ENCODE assay signal across 14 cellular contexts in genomic region chr14:55274144-55274543, GRCh38. TPM values are rescaled to one million over a fixed set of nuclear protein-coding genes. Genes with fewer than 3 reads are reported as not detected.
DNase-seq lines count a peak whose midpoint lies in the region; ATAC-seq and TF ChIP-seq lines count a peak whose summit lies in the region.
"Had no signal": no experiment of that assay in that cellular context is flagged by ENCODE, and none has a peak within 500 bp of the region (broad histone marks: within the 10 kb centered on the region; RNA-seq: fewer than 3 reads in every experiment).

No MANE protein-coding gene starts in this region.

- H3K9me3 Mint-ChIP-seq in activated T-helper 17 cell treated with anti-CD3 and anti-CD28 coated beads, Interleukin-2, amount 50 U/mL, for 72 hours = no peaks in the 10 kb centered on the region
- no peaks in the 10 kb centered on the region for H3K9me3 Mint-ChIP-seq in immature natural killer cell
- H3K9me3 Mint-ChIP-seq: stimulated activated effector memory CD8-positive, alpha-beta T cell treated with anti-CD3 and anti-CD28 coated beads, Interleukin-12 subunit alpha, Interleukin-12 subunit beta, amount 100 ng/mL, for 72 hours had no signal

- H3K27me3 ChIP-seq in cardiac muscle cell (no peaks in the 10 kb centered on the region), thoracic aorta (replicated peaks; ENCODE audit: insufficient read depth) (no peaks in the 10 kb centered on the region)
- H3K27me3 ChIP-seq: adrenal gland had no signal

- no peak for TF ChIP-seq CTCF in cardiac muscle cell (IDR thresholded peaks at IDR 0.05; ENCODE audit: low read depth, low read length)
- no peak for TF ChIP-seq CTCF in thoracic aorta (IDR thresholded peaks at IDR 0.05)

- DNase-seq in cardiac muscle cell (ENCODE audit: low read depth in 1 of 2, low spot score in 1 of 2) (no peak), cardiac septum (ENCODE audit: low spot score) (no peak), immature natural killer cell (no peak), thoracic aorta (ENCODE audit: low spot score) (no peak), NCI-H748 (lab: John Stamatoyannopoulos, UW; ENCODE audit: unreplicated experiment) (no peak), NCI-H1436 (lab: John Stamatoyannopoulos, UW) (no peak)
- no peak for DNase-seq in activated T-cell treated with anti-CD3 and anti-CD28 coated beads, Interleukin-2, amount 50 U/mL, for 1 hour
- DNase-seq: adrenal gland, DMS79, NCI-H510A treated with DMSO at 0.1 percent for 48 hours, occipital lobe, WERI-Rb-1 had no signal

- peak overlapping the region; percentile 89 for H3K4me3 Mint-ChIP-seq in activated T-helper 17 cell treated with anti-CD3 and anti-CD28 coated beads, Interleukin-2, amount 50 U/mL, for 72 hours
- no peak overlapping the region for H3K4me3 Mint-ChIP-seq in immature natural killer cell
- H3K4me3 Mint-ChIP-seq: stimulated activated effector memory CD8-positive, alpha-beta T cell treated with anti-CD3 and anti-CD28 coated beads, Interleukin-12 subunit alpha, Interleukin-12 subunit beta, amount 100 ng/mL, for 72 hours had no signal

- intact Hi-C loops in cardiac septum (cut with DNase I) = loop anchor here (10.0 kb wide), 1 partner anchor 311 kb away; the partner anchor contains the start of gene KTN1

- H3K36me3 ChIP-seq in cardiac muscle cell (no peaks in the 10 kb centered on the region), thoracic aorta (no peaks in the 10 kb centered on the region)
- H3K36me3 ChIP-seq: adrenal gland had no signal

- H3K27ac ChIP-seq in cardiac muscle cell = peak overlapping the region; percentile 16
- peak overlapping the region in 1 of 2 donors; percentile 21 for H3K27ac ChIP-seq in thoracic aorta
- H3K27ac ChIP-seq: WERI-Rb-1 had no signal

- no peaks in the 10 kb centered on the region for H3K36me3 Mint-ChIP-seq in activated T-helper 17 cell treated with anti-CD3 and anti-CD28 coated beads, Interleukin-2, amount 50 U/mL, for 72 hours (ENCODE audit: low read depth)
- no peaks in the 10 kb centered on the region for H3K36me3 Mint-ChIP-seq in immature natural killer cell

- H3K27me3 Mint-ChIP-seq in activated T-helper 17 cell treated with anti-CD3 and anti-CD28 coated beads, Interleukin-2, amount 50 U/mL, for 72 hours = no peaks in the 10 kb centered on the region
- H3K27me3 Mint-ChIP-seq in immature natural killer cell (ENCODE audit: low read depth in 3 of 3) = peaks cover 6 to 12% (median 10%) of the 10 kb centered on the region in 3 donors

- no peak overlapping the region for H3K4me3 ChIP-seq in cardiac muscle cell
- H3K4me3 ChIP-seq in thoracic aorta = peak overlapping the region; percentile 97

- no peak for ATAC-seq in activated T-helper 17 cell treated with anti-CD3 and anti-CD28 coated beads, Interleukin-2, amount 50 U/mL, for 72 hours (replicated peaks)
- no peak for ATAC-seq in thoracic aorta (ENCODE audit: insufficient number of reproducible peaks, low FRiP score, low read depth)
- ATAC-seq: stimulated activated effector memory CD8-positive, alpha-beta T cell treated with anti-CD3 and anti-CD28 coated beads, Interleukin-12 subunit alpha, Interleukin-12 subunit beta, amount 100 ng/mL, for 72 hours had no signal

- no peak overlapping the region for H3K27ac Mint-ChIP-seq in activated T-helper 17 cell treated with anti-CD3 and anti-CD28 coated beads, Interleukin-2, amount 50 U/mL, for 72 hours
- peak overlapping the region in 5 of 6 donors; percentile 2 to 94 (median 47) for H3K27ac Mint-ChIP-seq in immature natural killer cell
- H3K27ac Mint-ChIP-seq: stimulated activated effector memory CD8-positive, alpha-beta T cell treated with anti-CD3 and anti-CD28 coated beads, Interleukin-12 subunit alpha, Interleukin-12 subunit beta, amount 100 ng/mL, for 72 hours had no signal

- no peaks in the 10 kb centered on the region for H3K9me3 ChIP-seq in cardiac muscle cell (ENCODE audit: low read depth)
- no peaks in the 10 kb centered on the region for H3K9me3 ChIP-seq in thoracic aorta
- H3K9me3 ChIP-seq: adrenal gland had no signal

- peaks cover 36% of the 10 kb centered on the region for H3K4me1 Mint-ChIP-seq in activated T-helper 17 cell treated with anti-CD3 and anti-CD28 coated beads, Interleukin-2, amount 50 U/mL, for 72 hours
- peaks cover 64 to 83% of the 10 kb centered on the region in 2 donors for H3K4me1 Mint-ChIP-seq in immature natural killer cell

- H3K4me1 ChIP-seq in cardiac muscle cell (ENCODE audit: low read depth) (peaks cover 33% of the 10 kb centered on the region), thoracic aorta (ENCODE audit: control insufficient read depth in 1 of 2, low read depth in 2 of 2) (peaks cover 25 to 41% of the 10 kb centered on the region in 2 donors)

RNA-seq across cellular contexts. Expression of gene FBXO34, which starts 2.9 kb away (rescaled TPM):
- total RNA-seq in cardiac muscle cell = 15.3 and 19.2 TPM in 2 replicates
- 21.1 and 21.7 TPM in 2 replicates for polyA plus RNA-seq in cardiac muscle cell
- 17.4 TPM for total RNA-seq in cardiac septum
- 10 to 100 TPM; 16.3 to 30.1 TPM for total RNA-seq in activated T-helper 17 cell treated with anti-CD3 and anti-CD28 coated beads, Interleukin-2, amount 50 U/mL, for 72 hours
- polyA plus RNA-seq in immature natural killer cell = 10 to 100 TPM; 25.0 to 38.2 (median 38.1) TPM
- total RNA-seq in thoracic aorta = 10 to 100 TPM; 16.0 to 21.6 TPM
